In the genomic region with DNA sequence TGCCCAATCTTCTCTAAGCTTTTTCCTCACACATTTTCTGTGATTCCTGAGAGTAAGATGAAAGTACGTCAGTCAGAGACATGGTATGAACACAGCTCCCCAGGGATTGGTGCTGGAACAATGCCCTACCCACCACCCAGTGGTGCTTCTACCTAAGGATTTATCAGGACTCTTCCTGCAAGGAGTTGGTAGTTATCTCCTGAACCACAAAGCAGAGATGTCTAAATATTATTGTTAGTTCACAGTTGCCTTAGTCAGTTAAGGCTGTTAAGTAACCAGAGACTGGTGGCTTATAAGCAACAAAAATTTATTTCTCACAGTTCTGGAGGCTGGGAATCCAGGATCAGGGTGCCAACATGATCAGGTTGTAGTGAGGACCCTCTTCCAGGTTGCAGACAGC, we compare ENCODE assay signal across 39 cellular contexts.
"Had no signal": no experiment of that assay in that cellular context is flagged by ENCODE, and none has a peak within 500 bp of the region (broad histone marks: within the 10 kb centered on the region; RNA-seq: fewer than 3 reads in every experiment).

No MANE protein-coding gene starts in this region.

- H3K36me3 Mint-ChIP-seq: activated CD4-positive, alpha-beta memory T cell treated with anti-CD3 and anti-CD28 coated beads for 36 hours; activated naive CD4-positive, alpha-beta T cell treated with anti-CD3 and anti-CD28 coated beads, Interleukin-2, amount 50 U/mL, for 72 hours; activated naive CD8-positive, alpha-beta T cell treated with anti-CD3 and anti-CD28 coated beads, Interleukin-2, amount 10 ng/mL, durations not matched to agents 7 days and 5 days; brain had no signal

- H3K27ac Mint-ChIP-seq: activated B cell treated with CpG ODN at 0.5 μM for 24 hours; activated CD4-positive, alpha-beta memory T cell treated with anti-CD3 and anti-CD28 coated beads for 36 hours; activated CD4-positive, alpha-beta T cell treated with anti-CD3 and anti-CD28 coated beads, Interleukin-2, amount 10 ng/mL, durations not matched to agents 24 days and 14 days; activated CD8-positive, alpha-beta T cell treated with anti-CD3 and anti-CD28 coated beads for 36 hours; activated naive CD4-positive, alpha-beta T cell treated with anti-CD3 and anti-CD28 coated beads for 36 hours; activated naive CD4-positive, alpha-beta T cell treated with anti-CD3 and anti-CD28 coated beads, Interleukin-2, amount 50 U/mL, for 72 hours; activated naive CD8-positive, alpha-beta T cell treated with anti-CD3 and anti-CD28 coated beads, Interleukin-2, amount 10 ng/mL, durations not matched to agents 7 days and 5 days; activated T-cell treated with anti-CD3 and anti-CD28 coated beads, Interleukin-2, amount 50 U/mL, for 72 hours; activated T-helper 1 cell treated with anti-CD3 and anti-CD28 coated beads, Interleukin-12 subunit alpha, Interleukin-12 subunit beta, Interleukin-2, Interleukin-4 antibody, amounts not matched to agents 30 ng/mL and 10 ng/mL and 1 ng/mL, durations not matched to agents 14 hours and 24 hours and 36 hours; activated T-helper 17 cell treated with anti-CD3 and anti-CD28 coated beads, Interleukin-2, amount 50 U/mL, for 72 hours; brain; T-helper 1 cell treated with Interleukin-12 subunit alpha and Interleukin-12 subunit beta and Interleukin-4 antibody, amounts not matched to agents 30 μg/mL and 1 μg/mL, for 36 hours; T-helper 2 cell treated with Interferon-gamma antibody and Interleukin-4, amounts not matched to agents 5 μg/mL and 100 μg/mL, for 36 hours had no signal

- H3K4me3 ChIP-seq: adrenal gland, ascending aorta, cardiac muscle cell had no signal

- H3K27ac ChIP-seq: adrenal gland, ascending aorta, cardiac muscle cell, VCaP had no signal

- H3K36me3 ChIP-seq: adrenal gland, ascending aorta, cardiac muscle cell had no signal

- FAIRE-seq: bronchial epithelial cell, TTC549 had no signal

- H3K4me1 Mint-ChIP-seq: activated B cell treated with CpG ODN at 0.5 μM for 24 hours; activated CD4-positive, alpha-beta T cell treated with anti-CD3 and anti-CD28 coated beads, Interleukin-2, amount 10 ng/mL, durations not matched to agents 24 days and 14 days; activated naive CD8-positive, alpha-beta T cell treated with anti-CD3 and anti-CD28 coated beads, Interleukin-2, amount 10 ng/mL, durations not matched to agents 7 days and 5 days; activated T-helper 17 cell treated with anti-CD3 and anti-CD28 coated beads, Interleukin-2, amount 50 U/mL, for 72 hours; central memory CD8-positive, alpha-beta T cell had no signal

- H3K4me1 ChIP-seq: adrenal gland, ascending aorta had no signal

- H3K27me3 Mint-ChIP-seq: activated CD4-positive, alpha-beta memory T cell treated with anti-CD3 and anti-CD28 coated beads for 36 hours; activated CD4-positive, alpha-beta T cell treated with anti-CD3 and anti-CD28 coated beads, Interleukin-2, amount 10 ng/mL, durations not matched to agents 24 days and 14 days; activated CD8-positive, alpha-beta T cell treated with anti-CD3 and anti-CD28 coated beads for 36 hours; brain; central memory CD8-positive, alpha-beta T cell had no signal

- DNase-seq: activated B cell treated with CpG ODN at 0.5 μM for 24 hours; activated CD4-positive, alpha-beta memory T cell treated with anti-CD3 and anti-CD28 coated beads for 36 hours; activated CD4-positive, alpha-beta T cell treated with anti-CD3 and anti-CD28 coated beads for 4 hours; activated CD4-positive, alpha-beta T cell treated with anti-CD3 and anti-CD28 coated beads, Interleukin-2, amount 10 ng/mL, durations not matched to agents 24 days and 14 days; activated CD4-positive, alpha-beta T cell treated with anti-CD3 and anti-CD28 coated beads, Interleukin-2, amount 50 U/mL, for 1 hour; activated CD4-positive, alpha-beta T cell treated with anti-CD3 and anti-CD28 coated beads, Interleukin-2, amount 50 U/mL, for 4 hours; activated CD4-positive, CD25-positive, alpha-beta regulatory T cell treated with anti-CD3 and anti-CD28 coated beads, Interleukin-2, amount 50 U/mL, for 72 hours; activated CD8-positive, alpha-beta memory T cell treated with anti-CD3 and anti-CD28 coated beads, Interleukin-2, amount 50 U/mL, for 4 hours; activated CD8-positive, alpha-beta T cell treated with anti-CD3 and anti-CD28 coated beads for 36 hours; activated effector memory CD4-positive, alpha-beta T cell treated with anti-CD3 and anti-CD28 coated beads, Interleukin-2, amount 50 U/mL, for 16 hours; activated gamma-delta T cell treated with Interleukin-2 at 50 U/mL for 16 hours; activated naive CD4-positive, alpha-beta T cell; activated naive CD4-positive, alpha-beta T cell treated with anti-CD3 and anti-CD28 coated beads for 36 hours; activated naive CD4-positive, alpha-beta T cell treated with anti-CD3 and anti-CD28 coated beads, Interleukin-2, amount 50 U/mL, for 16 hours; activated naive CD8-positive, alpha-beta T cell treated with anti-CD3 and anti-CD28 coated beads, Interleukin-2, amount 10 ng/mL, durations not matched to agents 7 days and 5 days; activated T-cell treated with anti-CD3 and anti-CD28 coated beads for 4 hours; activated T-cell treated with anti-CD3 and anti-CD28 coated beads, Interleukin-2, amount 50 U/mL, for 1 hour; activated T-cell treated with anti-CD3 and anti-CD28 coated beads, Interleukin-2, amount 50 U/mL, for 4 hours; activated T-cell treated with anti-CD3 and anti-CD28 coated beads, Interleukin-2, amount 50 U/mL, for 72 hours; adrenal gland; amygdala; anterior cingulate cortex; caudate nucleus; cerebellar nuclear complex; T-helper 1 cell; T-helper 2 cell; T-helper 9 cell had no signal

- ATAC-seq: activated CD8-positive, alpha-beta T cell treated with anti-CD3 and anti-CD28 coated beads for 36 hours; activated naive CD4-positive, alpha-beta T cell treated with anti-CD3 and anti-CD28 coated beads, Interleukin-2, amount 50 U/mL, for 72 hours; activated T-cell treated with anti-CD3 and anti-CD28 coated beads, Interleukin-2, amount 50 U/mL, for 4 hours; activated T-cell treated with anti-CD3 and anti-CD28 coated beads, Interleukin-2, amount 50 U/mL, for 72 hours; activated T-helper 17 cell treated with anti-CD3 and anti-CD28 coated beads, Interleukin-2, amount 50 U/mL, for 72 hours had no signal

- H3K4me3 Mint-ChIP-seq: activated B cell treated with CpG ODN at 0.5 μM for 24 hours; activated CD4-positive, alpha-beta memory T cell treated with anti-CD3 and anti-CD28 coated beads for 36 hours; activated CD4-positive, alpha-beta T cell treated with anti-CD3 and anti-CD28 coated beads, Interleukin-2, amount 10 ng/mL, durations not matched to agents 24 days and 14 days; activated CD8-positive, alpha-beta T cell treated with anti-CD3 and anti-CD28 coated beads for 36 hours; activated naive CD4-positive, alpha-beta T cell treated with anti-CD3 and anti-CD28 coated beads for 36 hours; activated naive CD8-positive, alpha-beta T cell treated with anti-CD3 and anti-CD28 coated beads, Interleukin-2, amount 10 ng/mL, durations not matched to agents 7 days and 5 days; activated T-cell treated with anti-CD3 and anti-CD28 coated beads, Interleukin-2, amount 50 U/mL, for 4 hours; activated T-cell treated with anti-CD3 and anti-CD28 coated beads, Interleukin-2, amount 50 U/mL, for 72 hours; activated T-helper 1 cell treated with anti-CD3 and anti-CD28 coated beads, Interleukin-12 subunit alpha, Interleukin-12 subunit beta, Interleukin-2, Interleukin-4 antibody, amounts not matched to agents 30 ng/mL and 10 ng/mL and 1 ng/mL, durations not matched to agents 14 hours and 24 hours and 36 hours; activated T-helper 17 cell treated with anti-CD3 and anti-CD28 coated beads, Interleukin-2, amount 50 U/mL, for 72 hours; brain; central memory CD8-positive, alpha-beta T cell; T-helper 1 cell treated with Interleukin-12 subunit alpha and Interleukin-12 subunit beta and Interleukin-4 antibody, amounts not matched to agents 30 μg/mL and 1 μg/mL, for 36 hours; T-helper 2 cell treated with Interferon-gamma antibody and Interleukin-4, amounts not matched to agents 5 μg/mL and 100 μg/mL, for 36 hours had no signal

- H3K9me3 ChIP-seq: adrenal gland, ascending aorta had no signal

- H3K27me3 ChIP-seq: adrenal gland, ascending aorta, cardiac muscle cell had no signal

- H3K9me3 Mint-ChIP-seq: activated B cell treated with CpG ODN at 0.5 μM for 24 hours; activated CD4-positive, alpha-beta memory T cell treated with anti-CD3 and anti-CD28 coated beads for 36 hours; activated CD4-positive, alpha-beta T cell treated with anti-CD3 and anti-CD28 coated beads, Interleukin-2, amount 10 ng/mL, durations not matched to agents 24 days and 14 days; activated CD8-positive, alpha-beta T cell treated with anti-CD3 and anti-CD28 coated beads for 36 hours; activated naive CD4-positive, alpha-beta T cell treated with anti-CD3 and anti-CD28 coated beads for 36 hours; activated naive CD4-positive, alpha-beta T cell treated with anti-CD3 and anti-CD28 coated beads, Interleukin-2, amount 50 U/mL, for 72 hours; activated naive CD8-positive, alpha-beta T cell treated with anti-CD3 and anti-CD28 coated beads, Interleukin-2, amount 10 ng/mL, durations not matched to agents 7 days and 5 days; activated T-cell treated with anti-CD3 and anti-CD28 coated beads, Interleukin-2, amount 50 U/mL, for 4 hours; activated T-cell treated with anti-CD3 and anti-CD28 coated beads, Interleukin-2, amount 50 U/mL, for 72 hours; activated T-helper 1 cell treated with anti-CD3 and anti-CD28 coated beads, Interleukin-12 subunit alpha, Interleukin-12 subunit beta, Interleukin-2, Interleukin-4 antibody, amounts not matched to agents 30 ng/mL and 10 ng/mL and 1 ng/mL, durations not matched to agents 14 hours and 24 hours and 36 hours; activated T-helper 17 cell treated with anti-CD3 and anti-CD28 coated beads, Interleukin-2, amount 50 U/mL, for 72 hours; brain; central memory CD8-positive, alpha-beta T cell; T-helper 1 cell treated with Interleukin-12 subunit alpha and Interleukin-12 subunit beta and Interleukin-4 antibody, amounts not matched to agents 30 μg/mL and 1 μg/mL, for 36 hours; T-helper 2 cell treated with Interferon-gamma antibody and Interleukin-4, amounts not matched to agents 5 μg/mL and 100 μg/mL, for 36 hours had no signal
